ENCODE assay signal across 8 cellular contexts in genomic region chr20:45419188-45420091, GRCh38. TPM values are rescaled to one million over a fixed set of nuclear protein-coding genes. Genes with fewer than 3 reads are reported as not detected.
A peak's percentile ranks its signal among the peaks of the same experiment; 100 is the strongest.
DNase-seq lines count a peak whose midpoint lies in the region; ATAC-seq and TF ChIP-seq lines count a peak whose summit lies in the region.

No MANE protein-coding gene starts in this region.

- ATAC-seq in GM18505 (IDR thresholded peaks at IDR 0.05; ENCODE audit: unreplicated experiment) (peak; percentile 50), HG02973 (IDR thresholded peaks at IDR 0.05; ENCODE audit: unreplicated experiment) (peak; percentile 57)

- no peak overlapping the region for H3K4me3 ChIP-seq in mucosa of stomach (ENCODE audit: low read length)

- H3K36me3 ChIP-seq in mucosa of stomach (ENCODE audit: control insufficient read depth, insufficient read depth, low read length) = peaks cover 12% of the 10 kb centered on the region

- no peak for TF ChIP-seq POLR2A in GM18505 (IDR thresholded peaks at IDR 0.05; ENCODE audit: borderline replicate concordance, extremely low read depth, insufficient read depth, insufficient read length)

- no peaks in the 10 kb centered on the region for H3K9me3 ChIP-seq in mucosa of stomach (ENCODE audit: control insufficient read depth, low read length)

- H3K4me1 ChIP-seq in mucosa of stomach (ENCODE audit: control insufficient read depth, insufficient read depth, low read length) = peaks cover 40% of the 10 kb centered on the region

- H3K9ac ChIP-seq in mucosa of stomach (ENCODE audit: low read length) = peak overlapping the region; percentile 30

- DNase-seq in A172 (ENCODE audit: low spot score) = peak; percentile 99
- peak; percentile 94 for DNase-seq in NCI-H748 (lab: John Stamatoyannopoulos, UW; ENCODE audit: unreplicated experiment)
- peak; percentile 98 for DNase-seq in dermis blood vessel endothelial cell
- no peak for DNase-seq in cortex of kidney (lab: John Stamatoyannopoulos, UW)
- DNase-seq in iPS-NIHi11 (ENCODE audit: low spot score) = no peak

- H3K27me3 ChIP-seq in mucosa of stomach (ENCODE audit: control insufficient read depth, insufficient read depth, low read length) = no peaks in the 10 kb centered on the region

RNA-seq across cellular contexts. Expression of gene PIGT, which starts 3.5 kb away (rescaled TPM):
- 78.8 and 86.0 TPM in 2 replicates for total RNA-seq in A172 (2014; rRNA removed; shearing (Covaris generic))
- total RNA-seq in dermis blood vessel endothelial cell = 23.8 and 32.4 TPM in 2 replicates

RNA-seq across cellular contexts. Expression of gene DBNDD2, which starts 11.4 kb away (rescaled TPM):
- total RNA-seq in A172 (2014; rRNA removed; shearing (Covaris generic)) = 1.7 and 7.0 TPM in 2 replicates
- total RNA-seq in dermis blood vessel endothelial cell = 3.4 and 8.9 TPM in 2 replicates

RNA-seq across cellular contexts. Expression of gene TP53TG5, which starts 41.3 kb away (rescaled TPM):
- total RNA-seq in A172 (2014; rRNA removed; shearing (Covaris generic)) = not detected in 2 replicates
- total RNA-seq in dermis blood vessel endothelial cell = not detected in 2 replicates

RNA-seq across cellular contexts. Expression of gene WFDC2, which starts 50.1 kb away (rescaled TPM):
- total RNA-seq in A172 (2014; rRNA removed; shearing (Covaris generic)) = not detected in 2 replicates
- not detected in 2 replicates for total RNA-seq in dermis blood vessel endothelial cell

RNA-seq across cellular contexts. Expression of gene SYS1, which starts 56.5 kb away (rescaled TPM):
- total RNA-seq in A172 (2014; rRNA removed; shearing (Covaris generic)) = 14.5 and 18.6 TPM in 2 replicates
- 23.3 and 26.2 TPM in 2 replicates for total RNA-seq in dermis blood vessel endothelial cell

Comparison
In these comparisons a context has a peak if more than half of its experiments do, and no peak if none do; other contexts are left out.
1. DNase-seq: peak in A172 (single experiment), NCI-H748 (single experiment) and dermis blood vessel endothelial cell (single experiment); none in cortex of kidney (single experiment) and iPS-NIHi11 (single experiment).